Comparison of ENCODE assay signal across 21 cellular contexts in the genomic region with DNA sequence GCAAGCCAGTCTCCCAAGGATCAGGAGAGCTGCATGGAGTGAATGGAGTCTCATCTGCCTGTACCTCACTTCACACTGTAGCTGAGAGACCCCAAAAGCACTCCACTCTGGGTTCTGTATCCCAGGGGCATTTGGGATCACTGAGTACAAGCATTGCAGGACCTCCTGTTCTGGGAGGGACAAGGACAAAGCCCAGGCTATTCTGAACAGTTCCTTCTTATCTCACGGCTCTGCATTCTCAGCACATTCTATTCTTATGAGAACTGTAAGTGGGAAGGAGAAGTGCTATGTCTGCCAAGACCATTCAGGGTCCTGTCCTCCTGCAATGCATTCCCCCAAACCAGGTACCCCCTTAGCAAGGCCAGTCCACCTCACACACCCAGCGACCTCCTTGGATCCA.
"Had no signal": no experiment of that assay in that cellular context is flagged by ENCODE, and none has a peak within 500 bp of the region (broad histone marks: within the 10 kb centered on the region; RNA-seq: fewer than 3 reads in every experiment).

No MANE protein-coding gene starts in this region.

- H3K27me3 ChIP-seq: dorsolateral prefrontal cortex, left lung, sigmoid colon, stomach, uterus had no signal

- H3K4me1 Mint-ChIP-seq: nephron had no signal

- H3K9me3 ChIP-seq: left lung, psoas muscle, sigmoid colon, stomach, uterus had no signal

- H3K4me3 Mint-ChIP-seq: nephron, type B pancreatic cell had no signal

- H3K36me3 ChIP-seq: left lung, sigmoid colon, stomach, uterus had no signal

- DNase-seq: cortex of kidney; dorsolateral prefrontal cortex; effector CD8-positive, alpha-beta T cell; foreskin melanocyte; left lung; mesendoderm; naive B cell; psoas muscle; retina; sigmoid colon; stimulated activated CD4-positive, alpha-beta T cell treated with anti-CD3 and anti-CD28 coated beads, Interleukin-2, amount 100 ng/mL, for 24 hours; stimulated activated CD4-positive, alpha-beta T cell treated with anti-CD3 and anti-CD28 coated beads, Interleukin-4, amount 100 ng/mL, for 4 hours; stimulated activated naive CD4-positive, alpha-beta T cell; stomach; substantia nigra; uterus had no signal

- H3K27ac Mint-ChIP-seq: nephron, type B pancreatic cell had no signal

- H3K4me1 ChIP-seq: left lung, parathyroid adenoma, psoas muscle, sigmoid colon, stomach, uterus had no signal

- H3K27ac ChIP-seq: dorsolateral prefrontal cortex, left lung, parathyroid adenoma, psoas muscle, sigmoid colon, skin epidermis, stomach, uterus had no signal

- H3K9me3 Mint-ChIP-seq: nephron, type B pancreatic cell had no signal

- H3K36me3 Mint-ChIP-seq: naive B cell, type B pancreatic cell had no signal

- ATAC-seq: left lung, psoas muscle had no signal

- H3K4me3 ChIP-seq: dorsolateral prefrontal cortex, left lung, lung, psoas muscle, sigmoid colon, skin epidermis, stomach, uterus had no signal
